20 cellular contexts compared by ENCODE assay signal in the genomic region with DNA sequence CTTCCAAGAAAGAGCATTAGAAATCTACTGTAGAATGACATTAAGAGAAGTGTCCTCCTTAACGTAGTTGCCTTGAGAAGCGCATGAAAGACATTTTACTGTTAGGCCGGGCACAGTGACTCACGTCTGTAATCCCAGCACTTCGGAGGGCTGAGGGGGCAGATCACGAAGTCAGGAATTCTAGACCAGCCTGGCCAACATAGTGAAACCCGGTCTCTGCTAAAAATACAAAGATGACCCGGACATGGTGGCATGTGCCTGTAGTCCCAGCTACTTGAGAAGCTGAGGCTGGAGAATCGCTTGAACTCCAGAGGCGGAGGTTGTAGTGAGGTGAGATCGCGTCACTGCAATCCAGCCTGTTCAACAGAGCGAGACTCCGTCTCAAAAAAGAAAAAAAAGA.
A peak's percentile ranks its signal among the peaks of the same experiment; 100 is the strongest.
DNase-seq lines count a peak whose midpoint lies in the region; ATAC-seq and TF ChIP-seq lines count a peak whose summit lies in the region.
"Had no signal": no experiment of that assay in that cellular context is flagged by ENCODE, and none has a peak within 500 bp of the region (broad histone marks: within the 10 kb centered on the region; RNA-seq: fewer than 3 reads in every experiment).

No MANE protein-coding gene starts in this region.

- H3K4me3 ChIP-seq in smooth muscle cell = no peak overlapping the region
- H3K4me3 ChIP-seq: BLaER1, GM12878, MG63, PC-9 had no signal

- no peaks in the 10 kb centered on the region for H3K4me1 ChIP-seq in smooth muscle cell (ENCODE audit: low read depth)
- H3K4me1 ChIP-seq: BLaER1, Caco-2 had no signal

- CTCF ChIA-PET in activated CD8-positive, alpha-beta memory T cell treated with anti-CD3 and anti-CD28 coated beads, Interleukin-2, amount 10 ng/mL, durations not matched to agents 7 days and 5 days (lab: Charles Lee) = no interaction called here
- CTCF ChIA-PET in T-cell (lab: Charles Lee) = no interaction called here

- H2AFZ ChIP-seq in smooth muscle cell (ENCODE audit: low read depth) = no peak overlapping the region
- H2AFZ ChIP-seq: PC-9 had no signal

- peaks cover 57% of the 10 kb centered on the region for H3K4me1 Mint-ChIP-seq in activated CD8-positive, alpha-beta memory T cell treated with anti-CD3 and anti-CD28 coated beads, Interleukin-2, amount 10 ng/mL, durations not matched to agents 7 days and 5 days
- peaks cover 0 to 34% (median 31%) of the 10 kb centered on the region in 3 donors for H3K4me1 Mint-ChIP-seq in T-cell

- no peak for DNase-seq in activated CD8-positive, alpha-beta memory T cell treated with anti-CD3 and anti-CD28 coated beads, Interleukin-2, amount 10 ng/mL, durations not matched to agents 7 days and 5 days
- no peak for DNase-seq in activated CD8-positive, alpha-beta memory T cell treated with anti-CD3 and anti-CD28 coated beads, Interleukin-2, amount 50 U/mL, for 4 hours
- DNase-seq in T-cell = no peak
- DNase-seq in islet precursor cell = peak; percentile 67
- DNase-seq in smooth muscle cell (lab: John Stamatoyannopoulos, UW; ENCODE audit: unreplicated experiment) = no peak
- DNase-seq in NCI-H1105 (lab: John Stamatoyannopoulos, UW) = no peak
- DNase-seq: 8988T, Caco-2, KBM-7, MG63, NCI-H1092 treated with DMSO at 0.1 percent for 48 hours, NCI-H1694 treated with DMSO at 0.1 percent for 48 hours, NCI-H446, NCI-H748 treated with DMSO at 0.1 percent for 48 hours, PC-9 had no signal

- H3K27me3 ChIP-seq in smooth muscle cell (ENCODE audit: low read depth) = no peaks in the 10 kb centered on the region
- H3K27me3 ChIP-seq: BLaER1, MG63 had no signal

- peak overlapping the region; percentile 59 for H3K4me3 Mint-ChIP-seq in activated CD8-positive, alpha-beta memory T cell treated with anti-CD3 and anti-CD28 coated beads, Interleukin-2, amount 10 ng/mL, durations not matched to agents 7 days and 5 days
- H3K4me3 Mint-ChIP-seq in T-cell = peak overlapping the region in 1 of 3 donors; percentile 6

- POLR2A ChIA-PET in T-cell (lab: Charles Lee) = no interaction called here

- peak overlapping the region; percentile 87 for H3K27ac Mint-ChIP-seq in activated CD8-positive, alpha-beta memory T cell treated with anti-CD3 and anti-CD28 coated beads, Interleukin-2, amount 10 ng/mL, durations not matched to agents 7 days and 5 days
- peak overlapping the region; percentile 70 to 77 for H3K27ac Mint-ChIP-seq in T-cell

- no peaks in the 10 kb centered on the region for H3K9me3 Mint-ChIP-seq in activated CD8-positive, alpha-beta memory T cell treated with anti-CD3 and anti-CD28 coated beads, Interleukin-2, amount 10 ng/mL, durations not matched to agents 7 days and 5 days (ENCODE audit: low read depth)
- no peaks in the 10 kb centered on the region for H3K9me3 Mint-ChIP-seq in T-cell

- H3K36me3 Mint-ChIP-seq in activated CD8-positive, alpha-beta memory T cell treated with anti-CD3 and anti-CD28 coated beads, Interleukin-2, amount 10 ng/mL, durations not matched to agents 7 days and 5 days = peaks cover 82% of the 10 kb centered on the region
- H3K36me3 Mint-ChIP-seq in T-cell = peaks cover 29% of the 10 kb centered on the region

- H3F3A ChIP-seq in smooth muscle cell (ENCODE audit: low read depth) = no peaks in the 10 kb centered on the region

- no peaks in the 10 kb centered on the region for H4K20me1 ChIP-seq in smooth muscle cell (ENCODE audit: low read depth)
- H4K20me1 ChIP-seq: BLaER1 had no signal

- no peaks in the 10 kb centered on the region for H3K9me3 ChIP-seq in smooth muscle cell (replicated peaks; ENCODE audit: low read depth)
- H3K9me3 ChIP-seq: BLaER1, Caco-2, MG63 had no signal

- no peaks in the 10 kb centered on the region for H3K27me3 Mint-ChIP-seq in activated CD8-positive, alpha-beta memory T cell treated with anti-CD3 and anti-CD28 coated beads, Interleukin-2, amount 10 ng/mL, durations not matched to agents 7 days and 5 days
- H3K27me3 Mint-ChIP-seq in T-cell = no peaks in the 10 kb centered on the region

- H3K79me2 ChIP-seq in smooth muscle cell (ENCODE audit: low read depth) = no peaks in the 10 kb centered on the region

- peak overlapping the region; percentile 57 for H3K4me2 ChIP-seq in smooth muscle cell
- H3K4me2 ChIP-seq: BLaER1, PC-9 had no signal

- TF ChIP-seq CTCF in smooth muscle cell (IDR thresholded peaks at IDR 0.05; ENCODE audit: borderline replicate concordance, insufficient read depth, poor library complexity, severe bottlenecking) = no peak

- WGBS in smooth muscle cell (ENCODE audit: low lambda C conversion rate) = 43% methylated on average over 14 of the region's 14 CpGs

- H3K36me3 ChIP-seq in smooth muscle cell (ENCODE audit: low read depth) = no peaks in the 10 kb centered on the region
- H3K36me3 ChIP-seq: BLaER1, MG63 had no signal

- no peak for ATAC-seq in activated CD8-positive, alpha-beta memory T cell treated with anti-CD3 and anti-CD28 coated beads, Interleukin-2, amount 10 ng/mL, durations not matched to agents 7 days and 5 days
- ATAC-seq in T-cell (replicated peaks in 1 of 4) (no peak), HG03108 (IDR thresholded peaks at IDR 0.05; ENCODE audit: unreplicated experiment) (no peak), GM21515 (IDR thresholded peaks at IDR 0.05; ENCODE audit: unreplicated experiment) (no peak)
- ATAC-seq: GM12878, HCT116 had no signal

- H3K27ac ChIP-seq in smooth muscle cell (ENCODE audit: low read depth) = no peak overlapping the region
- H3K27ac ChIP-seq: BLaER1, PC-9 had no signal

- no peak overlapping the region for H3K9ac ChIP-seq in smooth muscle cell (ENCODE audit: low read depth)
- H3K9ac ChIP-seq: BLaER1 had no signal
